Comparison of ENCODE assay signal across 8 cellular contexts in genomic region chr1:234960722-234961467, GRCh38.
DNase-seq lines count a peak whose midpoint lies in the region; ATAC-seq, FAIRE-seq and TF ChIP-seq lines count a peak whose summit lies in the region.

No MANE protein-coding gene starts in this region.

- H3K36me3 ChIP-seq in thyroid gland, result no peaks in the 10 kb centered on the region

- H3K27ac Mint-ChIP-seq in activated CD4-positive, alpha-beta T cell treated with anti-CD3 and anti-CD28 coated beads for 36 hours, result peak overlapping the region; percentile 96
- H3K27ac Mint-ChIP-seq in activated CD8-positive, alpha-beta memory T cell treated with anti-CD3 and anti-CD28 coated beads, Interleukin-2, amount 10 ng/mL, durations not matched to agents 7 days and 5 days, result peak overlapping the region; percentile 89

- no peaks in the 10 kb centered on the region for H3K9me3 Mint-ChIP-seq in activated CD4-positive, alpha-beta T cell treated with anti-CD3 and anti-CD28 coated beads for 36 hours (ENCODE audit: low read depth)
- H3K9me3 Mint-ChIP-seq in activated CD8-positive, alpha-beta memory T cell treated with anti-CD3 and anti-CD28 coated beads, Interleukin-2, amount 10 ng/mL, durations not matched to agents 7 days and 5 days (ENCODE audit: low read depth), result no peaks in the 10 kb centered on the region

- no peak overlapping the region for H3K4me3 Mint-ChIP-seq in activated CD4-positive, alpha-beta T cell treated with anti-CD3 and anti-CD28 coated beads for 36 hours
- no peak overlapping the region for H3K4me3 Mint-ChIP-seq in activated CD8-positive, alpha-beta memory T cell treated with anti-CD3 and anti-CD28 coated beads, Interleukin-2, amount 10 ng/mL, durations not matched to agents 7 days and 5 days

- no peaks in the 10 kb centered on the region for H3K27me3 ChIP-seq in thyroid gland

- no peak overlapping the region for H3K4me3 ChIP-seq in thyroid gland (replicated peaks in 1 of 3)

- no peaks in the 10 kb centered on the region for H3K9me3 ChIP-seq in thyroid gland

- ATAC-seq in activated CD4-positive, alpha-beta T cell treated with anti-CD3 and anti-CD28 coated beads for 36 hours, result no peak
- ATAC-seq in activated CD8-positive, alpha-beta memory T cell treated with anti-CD3 and anti-CD28 coated beads, Interleukin-2, amount 10 ng/mL, durations not matched to agents 7 days and 5 days, result no peak
- ATAC-seq in GM19455 (IDR thresholded peaks at IDR 0.05; ENCODE audit: unreplicated experiment), result no peak

- peaks cover 94% of the 10 kb centered on the region for H3K4me1 Mint-ChIP-seq in activated CD4-positive, alpha-beta T cell treated with anti-CD3 and anti-CD28 coated beads for 36 hours
- peaks cover 68% of the 10 kb centered on the region for H3K4me1 Mint-ChIP-seq in activated CD8-positive, alpha-beta memory T cell treated with anti-CD3 and anti-CD28 coated beads, Interleukin-2, amount 10 ng/mL, durations not matched to agents 7 days and 5 days

- peaks cover 7% of the 10 kb centered on the region for H3K36me3 Mint-ChIP-seq in activated CD4-positive, alpha-beta T cell treated with anti-CD3 and anti-CD28 coated beads for 36 hours (ENCODE audit: low read depth)
- H3K36me3 Mint-ChIP-seq in activated CD8-positive, alpha-beta memory T cell treated with anti-CD3 and anti-CD28 coated beads, Interleukin-2, amount 10 ng/mL, durations not matched to agents 7 days and 5 days, result no peaks in the 10 kb centered on the region

- no peak for TF ChIP-seq CTCF in thyroid gland (IDR thresholded peaks at IDR 0.05)

- peaks cover 34 to 72% of the 10 kb centered on the region in 2 donors for H3K4me1 ChIP-seq in thyroid gland

- POLR2A ChIA-PET in activated CD4-positive, alpha-beta T cell treated with anti-CD3 and anti-CD28 coated beads for 36 hours (lab: Charles Lee), result interaction anchor here (0.8 kb wide), 1 partner anchor 1436 kb away, joined by 3 read pairs; no protein-coding TSS in a partner anchor

- DNase-seq in activated CD4-positive, alpha-beta T cell treated with anti-CD3 and anti-CD28 coated beads for 36 hours, result peak; percentile 15
- no peak for DNase-seq in activated CD4-positive, alpha-beta T cell treated with anti-CD3 and anti-CD28 coated beads, Interleukin-2, amount 50 U/mL, for 1 hour
- DNase-seq in activated CD8-positive, alpha-beta memory T cell treated with anti-CD3 and anti-CD28 coated beads, Interleukin-2, amount 10 ng/mL, durations not matched to agents 7 days and 5 days, result peak; percentile 34
- DNase-seq in left kidney (ENCODE audit: low read depth, low spot score), result peak; percentile 66
- DNase-seq in thyroid gland, result no peak
- no peak for DNase-seq in cerebellum (ENCODE audit: low spot score)
- no peak for DNase-seq in GM19239 (ENCODE audit: insufficient read length, low spot score)

- no peak for TF ChIP-seq POLR2A in thyroid gland (IDR thresholded peaks at IDR 0.05)

- intact Hi-C loops in activated CD4-positive, alpha-beta T cell treated with anti-CD3 and anti-CD28 coated beads for 36 hours (cut with DNase I, micrococcal nuclease), result loop anchor here in 1 of 2 experiments (5.0 to 10.0 kb wide), 3 partner anchors 79 to 456 kb away; no protein-coding TSS in a partner anchor
- intact Hi-C loops in thyroid gland (cut with DNase I), result no loop called here

- no peak for FAIRE-seq in GM19239 (lab: Jason Lieb, UNC)

- H3K27ac ChIP-seq in thyroid gland, result peak overlapping the region; percentile 83 to 93 (median 92)

- H3K27me3 Mint-ChIP-seq in activated CD4-positive, alpha-beta T cell treated with anti-CD3 and anti-CD28 coated beads for 36 hours, result no peaks in the 10 kb centered on the region
- H3K27me3 Mint-ChIP-seq in activated CD8-positive, alpha-beta memory T cell treated with anti-CD3 and anti-CD28 coated beads, Interleukin-2, amount 10 ng/mL, durations not matched to agents 7 days and 5 days, result no peaks in the 10 kb centered on the region

- 58 to 64% methylated on average over 17 of the region's 17 CpGs for WGBS in thyroid gland, 2 donors

- CTCF ChIA-PET in activated CD4-positive, alpha-beta T cell treated with anti-CD3 and anti-CD28 coated beads for 36 hours (lab: Charles Lee), result no interaction called here
- CTCF ChIA-PET in activated CD8-positive, alpha-beta memory T cell treated with anti-CD3 and anti-CD28 coated beads, Interleukin-2, amount 10 ng/mL, durations not matched to agents 7 days and 5 days (lab: Charles Lee), result interaction anchor here (2.1 kb wide), 1 partner anchor 34 kb away, joined by 7 read pairs; no protein-coding TSS in a partner anchor

Comparison
In these comparisons a context has a peak if more than half of its experiments do, and no peak if none do; other contexts are left out.
1. DNase-seq: peak in activated CD4-positive, alpha-beta T cell treated with anti-CD3 and anti-CD28 coated beads for 36 hours (single experiment), activated CD8-positive, alpha-beta memory T cell treated with anti-CD3 and anti-CD28 coated beads, Interleukin-2, amount 10 ng/mL, durations not matched to agents 7 days and 5 days (single experiment) and left kidney (single experiment); none in activated CD4-positive, alpha-beta T cell treated with anti-CD3 and anti-CD28 coated beads, Interleukin-2, amount 50 U/mL, for 1 hour (single experiment), thyroid gland (0 of 2), cerebellum (single experiment) and GM19239 (single experiment).